ENCODE assay signal across 8 cellular contexts in genomic region chr11:73376168-73376802, GRCh38. TPM values are rescaled to one million over a fixed set of nuclear protein-coding genes. Genes with fewer than 3 reads are reported as not detected.
DNase-seq lines count a peak whose midpoint lies in the region; ATAC-seq lines count a peak whose summit lies in the region.

TSS of gene RELT (plus strand) at chr11:73376399. CDS start at chr11:73389137, 12,738 bp downstream.

- peak; percentile 80 for DNase-seq in COR-L47 (lab: John Stamatoyannopoulos, UW)
- peak; percentile 73 for DNase-seq in HS-27A (ENCODE audit: low read depth)
- peak; percentile 83 to 96 for DNase-seq in NOMO-1 (lab: John Stamatoyannopoulos, UW; ENCODE audit: unreplicated experiment in 2 of 2)
- peak; percentile 89 to 94 (median 93) for DNase-seq in activated CD8-positive, alpha-beta memory T cell treated with anti-CD3 and anti-CD28 coated beads for 48 hours (ENCODE audit: low read depth in 2 of 3, low spot score in 2 of 3)
- peak; percentile 96 for DNase-seq in mesenteric fat pad (ENCODE audit: low spot score)
- peak; percentile 96 for DNase-seq in stimulated activated CD8-positive, alpha-beta memory T cell treated with anti-CD3 and anti-CD28 coated beads, Interleukin-15, amount 100 ng/mL, for 24 hours (ENCODE audit: low read depth)

- peak; percentile 77 for ATAC-seq in GM19467 (IDR thresholded peaks at IDR 0.05; ENCODE audit: unreplicated experiment)

- no peak within 1 kb of the TSS for H3K4me3 ChIP-seq in endocrine pancreas (ENCODE audit: control insufficient read depth, insufficient read depth, low read length)

- peak within 1 kb of the TSS; percentile 25 for H3K9ac ChIP-seq in endocrine pancreas (ENCODE audit: control insufficient read depth, insufficient read depth, low read length)

- no peaks in the 10 kb centered on the region for H3K27me3 ChIP-seq in endocrine pancreas (ENCODE audit: control insufficient read depth, insufficient read depth, low read length)

- no peaks in the 10 kb centered on the region for H3K4me1 ChIP-seq in endocrine pancreas (ENCODE audit: control insufficient read depth, insufficient read depth, low read length)

- H3K36me3 ChIP-seq in endocrine pancreas (ENCODE audit: control insufficient read depth, insufficient read depth, low read length): no peaks in the 10 kb centered on the region

- no peaks in the 10 kb centered on the region for H3K9me3 ChIP-seq in endocrine pancreas (ENCODE audit: control insufficient read depth, low read length)

RNA-seq across cellular contexts. Expression of gene RELT, which starts in this region (rescaled TPM):
- 15.8 TPM for total RNA-seq in mesenteric fat pad
